In the genomic region with DNA sequence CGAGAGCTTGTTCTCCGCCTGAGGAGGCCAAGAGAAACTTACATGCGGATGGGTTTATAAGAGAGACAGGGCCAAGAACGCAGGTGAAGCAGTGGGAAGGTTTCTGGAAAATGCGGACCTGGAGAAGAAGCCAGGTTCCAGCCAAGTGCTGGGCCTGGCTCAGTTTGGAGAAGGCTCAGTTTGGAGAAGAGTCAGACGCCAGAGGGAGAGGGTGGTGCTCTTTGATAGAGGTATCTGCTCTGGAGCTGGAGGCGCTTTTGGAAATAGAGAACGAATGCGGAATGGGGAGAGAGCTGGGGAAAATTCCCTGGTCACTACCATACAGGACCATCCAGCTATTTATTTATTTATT, we compare ENCODE assay signal across 1 cellular context.
TF ChIP-seq lines count a peak whose summit lies in the region.

No MANE protein-coding gene starts in this region.

TF ChIP-seq in SK-N-SH, 30 proteins besides CTCF, POLR2A, EP300 and RAD21 (continued from another document):
- no peak for TF ChIP-seq PBX3 (IDR thresholded peaks at IDR 0.05)
- no peak for TF ChIP-seq TEAD4 (IDR thresholded peaks at IDR 0.05; ENCODE audit: borderline replicate concordance, insufficient read depth)
